Comparison of ENCODE assay signal across 10 cellular contexts in the genomic region with DNA sequence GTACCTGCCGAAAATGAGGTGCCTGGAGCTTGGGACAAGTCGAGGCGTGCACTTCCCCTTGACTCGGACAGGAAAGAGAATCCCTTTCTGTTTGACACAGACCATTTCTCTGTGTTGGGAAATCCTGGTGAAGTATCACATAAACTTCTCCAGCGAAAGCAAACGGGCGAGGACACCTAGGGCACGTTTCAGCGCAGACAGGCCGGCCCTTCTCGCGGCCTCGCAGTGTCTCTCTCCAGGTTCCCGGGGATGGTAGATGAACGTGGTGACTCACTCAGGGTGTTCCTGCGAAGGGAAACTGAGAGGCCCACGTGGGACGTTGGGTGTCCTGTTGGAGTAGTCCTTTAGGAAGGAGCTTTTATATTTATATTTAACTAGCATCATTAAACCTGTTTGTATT. TPM values are rescaled to one million over a fixed set of nuclear protein-coding genes. Genes with fewer than 3 reads are reported as not detected.
A peak's percentile ranks its signal among the peaks of the same experiment; 100 is the strongest.
DNase-seq lines count a peak whose midpoint lies in the region; ATAC-seq and TF ChIP-seq lines count a peak whose summit lies in the region.
"Had no signal": no experiment of that assay in that cellular context is flagged by ENCODE, and none has a peak within 500 bp of the region (broad histone marks: within the 10 kb centered on the region; RNA-seq: fewer than 3 reads in every experiment).

No MANE protein-coding gene starts in this region.

- intact Hi-C loops in mucosa of descending colon (cut with DNase I, micrococcal nuclease), result no loop called here
- intact Hi-C loops in activated CD4-positive, alpha-beta memory T cell treated with anti-CD3 and anti-CD28 coated beads for 36 hours (cut with micrococcal nuclease), result no loop called here

- H3K4me1 Mint-ChIP-seq in activated CD4-positive, alpha-beta memory T cell treated with anti-CD3 and anti-CD28 coated beads for 36 hours (ENCODE audit: low read depth), result peaks cover 45% of the 10 kb centered on the region

- no peaks in the 10 kb centered on the region for H3K9me3 Mint-ChIP-seq in activated CD4-positive, alpha-beta memory T cell treated with anti-CD3 and anti-CD28 coated beads for 36 hours
- H3K9me3 Mint-ChIP-seq: CD8-positive, alpha-beta memory T cell had no signal

- H3K27me3 ChIP-seq in MG63, result no peaks in the 10 kb centered on the region

- H3K27me3 Mint-ChIP-seq in activated CD4-positive, alpha-beta memory T cell treated with anti-CD3 and anti-CD28 coated beads for 36 hours, result no peaks in the 10 kb centered on the region

- H3K36me3 Mint-ChIP-seq in activated CD4-positive, alpha-beta memory T cell treated with anti-CD3 and anti-CD28 coated beads for 36 hours, result peaks cover 8% of the 10 kb centered on the region

- POLR2A ChIA-PET in activated CD4-positive, alpha-beta memory T cell treated with anti-CD3 and anti-CD28 coated beads for 36 hours (lab: Charles Lee), result interaction anchor here (1.4 kb wide), 1 partner anchor 12 kb away, joined by 6 read pairs; no protein-coding TSS in a partner anchor

- ATAC-seq in mucosa of descending colon, result peak; percentile 16

- H3K36me3 ChIP-seq in MG63, result peaks cover 11% of the 10 kb centered on the region
- no peaks in the 10 kb centered on the region for H3K36me3 ChIP-seq in mucosa of descending colon (ENCODE audit: low read depth)

- H3K4me3 Mint-ChIP-seq in activated CD4-positive, alpha-beta memory T cell treated with anti-CD3 and anti-CD28 coated beads for 36 hours, result no peak overlapping the region

- peak; percentile 76 for DNase-seq in 8988T
- DNase-seq in MG63, result peak; percentile 24
- DNase-seq in dermis blood vessel endothelial cell, result peak; percentile 84
- DNase-seq in mucosa of descending colon, result peak in 2 of 3 donors; percentile 26 to 48
- DNase-seq in NCI-H446 treated with DMSO at 0.1 percent for 48 hours (lab: John Stamatoyannopoulos, UW), result no peak
- no peak for DNase-seq in NCI-H1105 treated with DMSO at 0.1 percent for 48 hours (lab: John Stamatoyannopoulos, UW)
- DNase-seq in NK-92 (lab: John Stamatoyannopoulos, UW; ENCODE audit: unreplicated experiment), result no peak
- no peak for DNase-seq in activated CD4-positive, alpha-beta memory T cell treated with anti-CD3 and anti-CD28 coated beads for 36 hours
- DNase-seq: activated CD4-positive, alpha-beta T cell treated with anti-CD3 and anti-CD28 coated beads for 1 hour had no signal

- no peaks in the 10 kb centered on the region for H3K9me3 ChIP-seq in MG63
- no peaks in the 10 kb centered on the region for H3K9me3 ChIP-seq in mucosa of descending colon

- CTCF ChIA-PET in activated CD4-positive, alpha-beta memory T cell treated with anti-CD3 and anti-CD28 coated beads for 36 hours (lab: Charles Lee), result interaction anchor here (0.6 to 1.2 kb wide), 4 partner anchors 13 to 148 kb away, joined by 3 to 4 read pairs (median 3); no protein-coding TSS in a partner anchor

- TF ChIP-seq CTCF in mucosa of descending colon (IDR thresholded peaks at IDR 0.05), result no peak

- H3K4me1 ChIP-seq in mucosa of descending colon (ENCODE audit: low read depth), result no peaks in the 10 kb centered on the region

- H3K4me3 ChIP-seq in MG63 (no peak overlapping the region), mucosa of descending colon (no peak overlapping the region)

- no peak overlapping the region for H3K27ac Mint-ChIP-seq in activated CD4-positive, alpha-beta memory T cell treated with anti-CD3 and anti-CD28 coated beads for 36 hours

RNA-seq across cellular contexts. Expression of gene ZNF750, which starts 36.3 kb away (rescaled TPM):
- total RNA-seq in MG63 (2014; rRNA removed; shearing (Covaris generic); ENCODE audit: low replicate concordance), result not detected in 2 replicates
- total RNA-seq in dermis blood vessel endothelial cell, result 0.05 TPM in 1 of 2 replicates, not detected in the other
- not detected for total RNA-seq in mucosa of descending colon
- not detected for total RNA-seq in activated CD4-positive, alpha-beta memory T cell treated with anti-CD3 and anti-CD28 coated beads for 36 hours
- total RNA-seq: CD8-positive, alpha-beta memory T cell had no signal

Comparison
In these comparisons a context has a peak if more than half of its experiments do, and no peak if none do; other contexts are left out.
1. DNase-seq: peak in 8988T (single experiment), MG63 (single experiment), dermis blood vessel endothelial cell (single experiment) and mucosa of descending colon (2 of 3); none in NCI-H446 treated with DMSO at 0.1 percent for 48 hours (single experiment), NCI-H1105 treated with DMSO at 0.1 percent for 48 hours (single experiment), NK-92 (single experiment) and activated CD4-positive, alpha-beta memory T cell treated with anti-CD3 and anti-CD28 coated beads for 36 hours (single experiment).